In the genomic region with DNA sequence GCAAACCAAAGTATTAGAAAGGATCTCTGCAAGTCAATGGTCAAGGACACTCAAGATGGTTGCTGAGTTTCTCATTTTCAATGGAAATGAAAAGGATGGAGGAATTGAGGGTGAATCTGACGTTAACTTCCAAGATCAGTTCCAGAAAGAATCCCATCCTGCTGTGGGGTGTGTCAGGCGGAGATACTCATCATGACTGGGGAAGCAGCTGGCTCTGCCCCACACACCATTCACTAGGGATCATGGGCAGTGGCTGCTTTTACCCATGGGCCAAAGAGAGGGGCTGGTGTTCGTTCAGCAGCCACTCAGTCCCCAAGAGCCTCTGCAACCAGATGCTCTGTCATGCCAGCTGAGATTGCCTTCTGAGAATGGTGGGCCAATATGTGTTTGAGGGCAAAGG, we compare ENCODE assay signal across 13 cellular contexts.
DNase-seq lines count a peak whose midpoint lies in the region; ATAC-seq and TF ChIP-seq lines count a peak whose summit lies in the region.
"Had no signal": no experiment of that assay in that cellular context is flagged by ENCODE, and none has a peak within 500 bp of the region (broad histone marks: within the 10 kb centered on the region; RNA-seq: fewer than 3 reads in every experiment).

No MANE protein-coding gene starts in this region.

- TF ChIP-seq POLR2A in gastroesophageal sphincter (IDR thresholded peaks at IDR 0.05), result no peak

- no peak overlapping the region for H3K23ac ChIP-seq in trophoblast cell (ENCODE audit: low read length)

- H3K4me2 ChIP-seq in trophoblast cell (ENCODE audit: low read length), result no peak overlapping the region
- H3K4me2 ChIP-seq: A549 had no signal

- H3K9me3 ChIP-seq in SJSA1 (replicated peaks) (no peaks in the 10 kb centered on the region), gastroesophageal sphincter (no peaks in the 10 kb centered on the region), trophoblast cell (ENCODE audit: insufficient read depth, low read depth, low read length) (peaks cover 1% of the 10 kb centered on the region)
- H3K9me3 ChIP-seq: A549, Caco-2 had no signal

- DNase-seq in SJSA1 (ENCODE audit: low read depth in 1 of 2, low spot score in 2 of 2) (no peak), trophoblast cell (no peak), DMS153 (lab: John Stamatoyannopoulos, UW) (no peak)
- no peak for DNase-seq in activated CD4-positive, alpha-beta T cell treated with anti-CD3 and anti-CD28 coated beads, Interleukin-2, amount 50 U/mL, for 48 hours
- DNase-seq: Caco-2; CD8-positive, alpha-beta memory T cell; DMS53; GF-D8 had no signal

- H2BK120ac ChIP-seq in trophoblast cell (ENCODE audit: insufficient read depth, low read length, poor library complexity), result no peak overlapping the region

- H3K4me3 ChIP-seq in SJSA1 (no peak overlapping the region), gastroesophageal sphincter (no peak overlapping the region), trophoblast cell (ENCODE audit: low read depth, low read length) (no peak overlapping the region)
- H3K4me3 ChIP-seq: A549 had no signal

- no peaks in the 10 kb centered on the region for H3K27me3 ChIP-seq in SJSA1 (replicated peaks)
- no peaks in the 10 kb centered on the region for H3K27me3 ChIP-seq in gastroesophageal sphincter
- H3K27me3 ChIP-seq in trophoblast cell (ENCODE audit: insufficient read depth, low read length), result no peaks in the 10 kb centered on the region

- no peak for TF ChIP-seq EP300 in gastroesophageal sphincter (IDR thresholded peaks at IDR 0.05)

- H2BK12ac ChIP-seq in trophoblast cell (ENCODE audit: low read length), result peak overlapping the region; percentile 62

- H3K27ac ChIP-seq in SJSA1, result peak overlapping the region; percentile 88
- peak overlapping the region in 3 of 4 donors; percentile 32 to 75 (median 65) for H3K27ac ChIP-seq in gastroesophageal sphincter
- no peak overlapping the region for H3K27ac ChIP-seq in trophoblast cell (ENCODE audit: low read depth, low read length)

- no peak overlapping the region for H2AFZ ChIP-seq in trophoblast cell (ENCODE audit: insufficient read depth, low read length, poor library complexity)

- no peak for TF ChIP-seq CTCF in gastroesophageal sphincter (IDR thresholded peaks at IDR 0.05)

- no peak overlapping the region for H3K14ac ChIP-seq in trophoblast cell (ENCODE audit: low read length)

- H3K9ac ChIP-seq in trophoblast cell (ENCODE audit: low read length), result no peak overlapping the region

- ATAC-seq in gastroesophageal sphincter, result no peak
- no peak for ATAC-seq in GM21619 (IDR thresholded peaks at IDR 0.05; ENCODE audit: unreplicated experiment)
- ATAC-seq: A549, HCT116, HepG2 had no signal

- H4K12ac ChIP-seq in trophoblast cell (ENCODE audit: low read depth, low read length), result no peak overlapping the region

- H4K8ac ChIP-seq in trophoblast cell (ENCODE audit: low read depth, low read length), result peak overlapping the region; percentile 2

- H3K4ac ChIP-seq in trophoblast cell (ENCODE audit: low read depth, low read length), result no peak overlapping the region

- H3K18ac ChIP-seq in trophoblast cell (ENCODE audit: low read length), result no peak overlapping the region

- no peak overlapping the region for H2BK5ac ChIP-seq in trophoblast cell (ENCODE audit: low read depth, low read length, poor library complexity)

- WGBS in gastroesophageal sphincter (ENCODE audit: low coverage in 1 of 2), 2 donors, result 88 to 94% methylated on average over 2 to 3 of the region's 3 CpGs
- WGBS in trophoblast cell (ENCODE audit: extremely low coverage, insufficient coverage, insufficient read length), result no CpG with 5 or more reads among the region's 3 CpGs

- H3K36me3 ChIP-seq in SJSA1 (no peaks in the 10 kb centered on the region), gastroesophageal sphincter (no peaks in the 10 kb centered on the region), trophoblast cell (ENCODE audit: control insufficient read depth in 1 of 2, insufficient read depth in 2 of 2, low read length in 2 of 2) (no peaks in the 10 kb centered on the region)

- H3K4me1 ChIP-seq in SJSA1 (replicated peaks), result peaks cover 20% of the 10 kb centered on the region
- H3K4me1 ChIP-seq in gastroesophageal sphincter, result peaks cover 0 to 51% (median 15%) of the 10 kb centered on the region in 3 donors
- H3K4me1 ChIP-seq in trophoblast cell (ENCODE audit: control insufficient read depth in 1 of 2, insufficient read depth in 2 of 2, low read length in 2 of 2), result peaks cover 9% of the 10 kb centered on the region in 2 experiments
- H3K4me1 ChIP-seq: A549, Caco-2 had no signal

- no peaks in the 10 kb centered on the region for H3K79me2 ChIP-seq in trophoblast cell (ENCODE audit: control insufficient read depth, insufficient read depth, low read length, poor library complexity)

- H2AK5ac ChIP-seq in trophoblast cell (ENCODE audit: low read length), result peak overlapping the region; percentile 36

- H3K79me1 ChIP-seq in trophoblast cell (ENCODE audit: low read length), result peaks cover 4% of the 10 kb centered on the region

- peak overlapping the region; percentile 13 for H4K91ac ChIP-seq in trophoblast cell (ENCODE audit: low read depth, low read length)
